ENCODE assay signal across 15 cellular contexts in the genomic region with DNA sequence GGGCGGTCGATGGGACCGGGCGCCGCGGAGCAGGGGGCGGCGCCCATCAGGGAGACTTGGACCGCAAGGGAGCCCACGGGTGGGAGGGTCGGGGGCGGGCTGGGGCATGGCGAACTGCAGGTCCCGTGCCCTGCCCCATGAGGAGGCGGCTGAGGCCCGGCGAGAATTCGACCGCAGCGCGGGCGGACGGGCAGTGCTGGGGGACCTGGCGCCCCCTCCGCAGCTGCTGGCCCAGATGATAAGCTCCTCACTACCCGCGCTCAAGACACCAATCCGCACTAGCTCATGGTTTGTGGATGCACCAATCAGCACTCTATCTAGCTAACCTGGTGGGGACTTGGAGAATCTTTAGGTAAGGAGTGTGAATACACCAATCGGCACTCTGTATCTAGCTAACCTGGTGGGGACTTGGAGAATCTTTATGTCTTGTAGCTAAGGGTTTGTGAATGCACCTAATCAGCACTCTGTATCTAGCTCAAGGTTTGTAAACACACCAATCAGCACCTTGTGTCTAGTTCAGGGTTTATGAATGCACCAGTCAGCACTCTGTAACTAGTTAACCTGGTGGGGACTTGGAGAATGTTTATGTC. TPM values are rescaled to one million over a fixed set of nuclear protein-coding genes. Genes with fewer than 3 reads are reported as not detected.
DNase-seq lines count a peak whose midpoint lies in the region; ATAC-seq, FAIRE-seq and TF ChIP-seq lines count a peak whose summit lies in the region.
"Had no signal": no experiment of that assay in that cellular context is flagged by ENCODE, and none has a peak within 500 bp of the region (broad histone marks: within the 10 kb centered on the region; RNA-seq: fewer than 3 reads in every experiment).

No MANE protein-coding gene starts in this region.

- H2AFZ ChIP-seq in smooth muscle cell (ENCODE audit: low read depth), result no peak overlapping the region

- H3K27me3 Mint-ChIP-seq in CD4-positive, CD25-positive, alpha-beta regulatory T cell, result peaks cover 30% of the 10 kb centered on the region
- peaks cover 0 to 9% of the 10 kb centered on the region in 2 donors for H3K27me3 Mint-ChIP-seq in effector memory CD8-positive, alpha-beta T cell
- H3K27me3 Mint-ChIP-seq in stimulated activated memory B cell treated with anti-CD40 and anti-IgM and Interleukin-4, amounts not matched to agents 10 μg/mL and 1 μg/mL and 100 μg/mL, for 72 hours, result peaks cover 36% of the 10 kb centered on the region

- H3K36me3 ChIP-seq in CD4-positive, CD25-positive, alpha-beta regulatory T cell (ENCODE audit: control insufficient read depth, insufficient read depth, low read length), result no peaks in the 10 kb centered on the region
- H3K36me3 ChIP-seq in RWPE2 (ENCODE audit: low read depth) (no peaks in the 10 kb centered on the region), small intestine (ENCODE audit: control insufficient read depth in 2 of 2, insufficient read depth in 2 of 2, low read length in 2 of 2) (no peaks in the 10 kb centered on the region), smooth muscle cell (ENCODE audit: low read depth) (no peaks in the 10 kb centered on the region)
- H3K36me3 ChIP-seq: Peyer's patch, prostate gland had no signal

- H3K27me3 ChIP-seq in CD4-positive, CD25-positive, alpha-beta regulatory T cell (ENCODE audit: control insufficient read depth, insufficient read depth, low read length), result peaks cover 8% of the 10 kb centered on the region
- H3K27me3 ChIP-seq in RWPE2 (ENCODE audit: insufficient read depth, poor library complexity, severe bottlenecking) (no peaks in the 10 kb centered on the region), small intestine (ENCODE audit: control insufficient read depth in 2 of 2, insufficient read depth in 2 of 2, low read length in 2 of 2) (no peaks in the 10 kb centered on the region), smooth muscle cell (ENCODE audit: low read depth) (no peaks in the 10 kb centered on the region)
- H3K27me3 ChIP-seq: Peyer's patch had no signal

- H3K4me1 ChIP-seq in CD4-positive, CD25-positive, alpha-beta regulatory T cell (ENCODE audit: control insufficient read depth, insufficient read depth, low read length, poor library complexity, severe bottlenecking), result peaks cover 8% of the 10 kb centered on the region
- H3K4me1 ChIP-seq in RWPE2 (ENCODE audit: insufficient read depth, poor library complexity, severe bottlenecking), result peaks cover 3% of the 10 kb centered on the region
- H3K4me1 ChIP-seq in small intestine (ENCODE audit: control insufficient read depth in 2 of 2, insufficient read depth in 1 of 2, low read depth in 1 of 2, low read length in 1 of 2), result peaks cover 0 to 3% of the 10 kb centered on the region in 2 donors
- H3K4me1 ChIP-seq in smooth muscle cell (ENCODE audit: low read depth), result peaks cover 6% of the 10 kb centered on the region
- H3K4me1 ChIP-seq: Peyer's patch, prostate gland had no signal

- TF ChIP-seq CTCF in 22Rv1 (IDR thresholded peaks at IDR 0.05) (no peak), RWPE2 (IDR thresholded peaks at IDR 0.05; ENCODE audit: poor library complexity, severe bottlenecking) (no peak), smooth muscle cell (IDR thresholded peaks at IDR 0.05; ENCODE audit: borderline replicate concordance, insufficient read depth, poor library complexity, severe bottlenecking) (no peak)

- no peak overlapping the region for H3K27ac Mint-ChIP-seq in CD4-positive, CD25-positive, alpha-beta regulatory T cell
- H3K27ac Mint-ChIP-seq in effector memory CD8-positive, alpha-beta T cell, result no peak overlapping the region
- no peak overlapping the region for H3K27ac Mint-ChIP-seq in stimulated activated memory B cell treated with anti-CD40 and anti-IgM and Interleukin-4, amounts not matched to agents 10 μg/mL and 1 μg/mL and 100 μg/mL, for 72 hours

- H3K9me3 ChIP-seq in CD4-positive, CD25-positive, alpha-beta regulatory T cell (ENCODE audit: control insufficient read depth in 2 of 2, low read length in 2 of 2), result peaks cover 0 to 4% of the 10 kb centered on the region in 2 experiments
- H3K9me3 ChIP-seq in RWPE2 (ENCODE audit: severe bottlenecking) (no peaks in the 10 kb centered on the region), small intestine (ENCODE audit: control insufficient read depth, low read depth) (no peaks in the 10 kb centered on the region), smooth muscle cell (replicated peaks; ENCODE audit: low read depth) (no peaks in the 10 kb centered on the region)
- H3K9me3 ChIP-seq: Peyer's patch, prostate gland had no signal

- peak in 1 of 2 donors; percentile 13 for ATAC-seq in CD4-positive, CD25-positive, alpha-beta regulatory T cell (ENCODE audit: low read depth in 2 of 2)
- peak; percentile 69 for ATAC-seq in RWPE2 (ENCODE audit: low read depth)
- peak; percentile 14 for ATAC-seq in effector memory CD8-positive, alpha-beta T cell (replicated peaks)
- no peak for ATAC-seq in stimulated activated memory B cell treated with anti-CD40 and anti-IgM and Interleukin-4, amounts not matched to agents 10 μg/mL and 1 μg/mL and 100 μg/mL, for 72 hours

- peak overlapping the region; percentile 28 for H3K4me3 ChIP-seq in CD4-positive, CD25-positive, alpha-beta regulatory T cell (ENCODE audit: low read depth, low read length)
- H3K4me3 ChIP-seq in RWPE2 (ENCODE audit: severe bottlenecking), result peak overlapping the region; percentile 24
- no peak overlapping the region for H3K4me3 ChIP-seq in small intestine (ENCODE audit: low read depth in 1 of 2, low read length in 2 of 2)
- H3K4me3 ChIP-seq in smooth muscle cell, result no peak overlapping the region
- H3K4me3 ChIP-seq: prostate gland had no signal

- FAIRE-seq in small intestine (lab: Jason Lieb, UNC), result no peak

- peak overlapping the region; percentile 67 for H3K27ac ChIP-seq in 22Rv1
- H3K27ac ChIP-seq in CD4-positive, CD25-positive, alpha-beta regulatory T cell (ENCODE audit: insufficient read depth, low read length, poor library complexity, severe bottlenecking), result peak overlapping the region; percentile 47
- no peak overlapping the region for H3K27ac ChIP-seq in RWPE2 (ENCODE audit: poor library complexity, severe bottlenecking)
- no peak overlapping the region for H3K27ac ChIP-seq in small intestine (ENCODE audit: low read depth in 1 of 2, low read length in 1 of 2)
- no peak overlapping the region for H3K27ac ChIP-seq in smooth muscle cell (ENCODE audit: low read depth)
- H3K27ac ChIP-seq: C4-2B, prostate gland had no signal

- no peaks in the 10 kb centered on the region for H4K20me1 ChIP-seq in smooth muscle cell (ENCODE audit: low read depth)

- peaks cover 21 to 52% (median 29%) of the 10 kb centered on the region in 4 donors for H3K4me1 Mint-ChIP-seq in CD4-positive, CD25-positive, alpha-beta regulatory T cell
- H3K4me1 Mint-ChIP-seq in effector memory CD8-positive, alpha-beta T cell (ENCODE audit: low read depth in 2 of 2), result peaks cover 22 to 30% of the 10 kb centered on the region in 2 donors
- H3K4me1 Mint-ChIP-seq in stimulated activated memory B cell treated with anti-CD40 and anti-IgM and Interleukin-4, amounts not matched to agents 10 μg/mL and 1 μg/mL and 100 μg/mL, for 72 hours, result peaks cover 16% of the 10 kb centered on the region

- H3K79me2 ChIP-seq in smooth muscle cell (ENCODE audit: low read depth), result no peaks in the 10 kb centered on the region

- no peak for DNase-seq in CD4-positive, CD25-positive, alpha-beta regulatory T cell
- DNase-seq in RWPE2 (ENCODE audit: low spot score) (no peak), small intestine (no peak), smooth muscle cell (lab: John Stamatoyannopoulos, UW; ENCODE audit: unreplicated experiment) (no peak)
- DNase-seq in effector memory CD8-positive, alpha-beta T cell, result no peak
- DNase-seq in central memory CD4-positive, alpha-beta T cell, result no peak
- DNase-seq: caudate nucleus, kidney glomerular epithelial cell, NCI-H1092 treated with DMSO at 0.1 percent for 48 hours, NCI-H524 treated with DMSO at 0.1 percent for 48 hours had no signal

- peaks cover 0 to 8% (median 6%) of the 10 kb centered on the region in 7 donors for H3K9me3 Mint-ChIP-seq in CD4-positive, CD25-positive, alpha-beta regulatory T cell
- no peaks in the 10 kb centered on the region for H3K9me3 Mint-ChIP-seq in effector memory CD8-positive, alpha-beta T cell
- no peaks in the 10 kb centered on the region for H3K9me3 Mint-ChIP-seq in stimulated activated memory B cell treated with anti-CD40 and anti-IgM and Interleukin-4, amounts not matched to agents 10 μg/mL and 1 μg/mL and 100 μg/mL, for 72 hours

- no peak overlapping the region for H3K4me2 ChIP-seq in smooth muscle cell

- no peak overlapping the region for H3K9ac ChIP-seq in smooth muscle cell (ENCODE audit: low read depth)

- WGBS in small intestine, 3 donors, result 42 to 65% (median 64%) methylated on average over 23 to 29 of the region's 29 CpGs
- over 99% methylated on average over 25 of the region's 29 CpGs for WGBS in smooth muscle cell (ENCODE audit: low lambda C conversion rate)

- no peaks in the 10 kb centered on the region for H3F3A ChIP-seq in smooth muscle cell (ENCODE audit: low read depth)

- peak overlapping the region; percentile 67 to 86 (median 76) for H3K4me3 Mint-ChIP-seq in CD4-positive, CD25-positive, alpha-beta regulatory T cell
- H3K4me3 Mint-ChIP-seq in effector memory CD8-positive, alpha-beta T cell, result peak overlapping the region in 1 of 2 donors; percentile 77
- no peak overlapping the region for H3K4me3 Mint-ChIP-seq in stimulated activated memory B cell treated with anti-CD40 and anti-IgM and Interleukin-4, amounts not matched to agents 10 μg/mL and 1 μg/mL and 100 μg/mL, for 72 hours

- no peaks in the 10 kb centered on the region for H3K36me3 Mint-ChIP-seq in CD4-positive, CD25-positive, alpha-beta regulatory T cell
- H3K36me3 Mint-ChIP-seq in effector memory CD8-positive, alpha-beta T cell (ENCODE audit: insufficient read depth), result peaks cover 23% of the 10 kb centered on the region
- H3K36me3 Mint-ChIP-seq in stimulated activated memory B cell treated with anti-CD40 and anti-IgM and Interleukin-4, amounts not matched to agents 10 μg/mL and 1 μg/mL and 100 μg/mL, for 72 hours, result no peaks in the 10 kb centered on the region

RNA-seq across cellular contexts. Expression of gene TRIM27, which starts 38.5 kb away (rescaled TPM):
- 23.5 TPM for total RNA-seq in CD4-positive, CD25-positive, alpha-beta regulatory T cell
- 10 to 100 TPM; 46.2 to 76.4 (median 59.4) TPM for polyA plus RNA-seq in CD4-positive, CD25-positive, alpha-beta regulatory T cell
- polyA plus RNA-seq in small intestine (10 to 100 TPM; 30.5 to 42.0 (median 31.3) TPM), smooth muscle cell (55.5 and 62.0 TPM in 2 replicates)
- 61.6 and 63.8 TPM in 2 replicates for total RNA-seq in smooth muscle cell

Comparison
In these comparisons a context has a peak if more than half of its experiments do, and no peak if none do; other contexts are left out.
1. H3K27ac ChIP-seq: peak in 22Rv1 (single experiment) and CD4-positive, CD25-positive, alpha-beta regulatory T cell (single experiment); none in RWPE2 (single experiment), small intestine (0 of 2) and smooth muscle cell (single experiment).
2. H3K4me3 ChIP-seq: peak in CD4-positive, CD25-positive, alpha-beta regulatory T cell (single experiment) and RWPE2 (single experiment); none in small intestine (0 of 2) and smooth muscle cell (single experiment).